In genomic region chr4:85147481-85148076, GRCh38 we compare ENCODE assay signal across 8 cellular contexts.
DNase-seq lines count a peak whose midpoint lies in the region; ATAC-seq, FAIRE-seq and TF ChIP-seq lines count a peak whose summit lies in the region.

No MANE protein-coding gene starts in this region.

- intact Hi-C loops in breast epithelium (cut with DNase I; ENCODE audit: low total_unique reads), result no loop called here

- TF ChIP-seq CTCF in breast epithelium (IDR thresholded peaks at IDR 0.05), result peak; percentile 20 to 67 (median 58)

- H3K4me3 ChIP-seq in breast epithelium, result peak overlapping the region in 1 of 3 donors; percentile 3

- H3K4me1 ChIP-seq in breast epithelium, result no peaks in the 10 kb centered on the region

- no peaks in the 10 kb centered on the region for H3K36me3 ChIP-seq in breast epithelium

- H3K9me3 ChIP-seq in breast epithelium, result no peaks in the 10 kb centered on the region

- no peaks in the 10 kb centered on the region for H3K27me3 ChIP-seq in breast epithelium

- peak; percentile 91 for ATAC-seq in GM21526 (IDR thresholded peaks at IDR 0.05; ENCODE audit: low FRiP score, unreplicated experiment)

- H3K27ac ChIP-seq in breast epithelium (no peak overlapping the region), substantia nigra (ENCODE audit: low read depth, low read length, poor library complexity, severe bottlenecking) (no peak overlapping the region)

- DNase-seq in GM04504 (ENCODE audit: low read depth), result peak; percentile 36
- peak; percentile 22 for DNase-seq in HPDE6-E6E7 (ENCODE audit: extremely low spot score)
- peak; percentile 77 for DNase-seq in NCI-H82 (lab: John Stamatoyannopoulos, UW)
- peak in 1 of 2 donors; percentile 31 for DNase-seq in breast epithelium (ENCODE audit: low spot score in 2 of 2)
- DNase-seq in substantia nigra (lab: John Stamatoyannopoulos, UW), result peak in 27 of 49 donors; percentile 1 to 60 (median 25)
- no peak for DNase-seq in activated gamma-delta T cell treated with Interleukin-2 at 50 U/mL for 16 hours

- FAIRE-seq in islet of Langerhans (lab: Jason Lieb, UNC), result peak; percentile 97

- no peak for TF ChIP-seq POLR2A in breast epithelium (IDR thresholded peaks at IDR 0.05)
